Comparison of ENCODE assay signal across 1 cellular context in genomic region chrX:30795981-30796958, GRCh38.
TF ChIP-seq lines count a peak whose summit lies in the region.

No MANE protein-coding gene starts in this region.

TF ChIP-seq in IMR-90, 13 proteins besides CTCF, POLR2A, EP300 and RAD21:
- TF ChIP-seq MAFK (IDR thresholded peaks at IDR 0.05; ENCODE audit: low read depth, low read length) (no peak), MAZ (IDR thresholded peaks at IDR 0.05; ENCODE audit: borderline replicate concordance, low read depth, low read length) (no peak), BHLHE40 (IDR thresholded peaks at IDR 0.05; ENCODE audit: low read depth, low read length) (no peak), FOS (IDR thresholded peaks at IDR 0.05; ENCODE audit: low read depth, low read length) (no peak), SMC3 (IDR thresholded peaks at IDR 0.05; ENCODE audit: low read depth, low read length) (no peak), ELK1 (IDR thresholded peaks at IDR 0.05; ENCODE audit: borderline replicate concordance, low read depth, low read length) (no peak), RCOR1 (IDR thresholded peaks at IDR 0.05; ENCODE audit: insufficient replicate concordance, low read length) (no peak), MXI1 (IDR thresholded peaks at IDR 0.05; ENCODE audit: borderline replicate concordance, low read depth, low read length) (no peak), USF2 (IDR thresholded peaks at IDR 0.05; ENCODE audit: low read depth, low read length) (no peak), RFX5 (IDR thresholded peaks at IDR 0.05; ENCODE audit: low read depth, low read length) (no peak), CHD1 (IDR thresholded peaks at IDR 0.05; ENCODE audit: low read depth, low read length) (no peak), CEBPB (IDR thresholded peaks at IDR 0.05; ENCODE audit: low read depth, low read length) (no peak), NFE2L2 (IDR thresholded peaks at IDR 0.05; ENCODE audit: low read depth, low read length) (no peak)
